18 cellular contexts compared by ENCODE assay signal in genomic region chr6:162157157-162157556, GRCh38.
DNase-seq lines count a peak whose midpoint lies in the region; ATAC-seq and TF ChIP-seq lines count a peak whose summit lies in the region.
"Had no signal": no experiment of that assay in that cellular context is flagged by ENCODE, and none has a peak within 500 bp of the region (broad histone marks: within the 10 kb centered on the region; RNA-seq: fewer than 3 reads in every experiment).

No MANE protein-coding gene starts in this region.

- ATAC-seq in left ventricle myocardium superior (peak; percentile 26), HG02763 (IDR thresholded peaks at IDR 0.05; ENCODE audit: unreplicated experiment) (peak; percentile 78)
- ATAC-seq: effector memory CD8-positive, alpha-beta T cell; mucosa of descending colon had no signal

- DNase-seq in left ventricle myocardium superior (no peak), cardiac septum (ENCODE audit: low spot score) (no peak), NOMO-1 (lab: John Stamatoyannopoulos, UW; ENCODE audit: unreplicated experiment in 2 of 2) (peak; percentile 21 to 54), spleen (no peak), erythroblast (lab: John Stamatoyannopoulos, UW) (no peak), DMS114 treated with DMSO at 0.1 percent for 48 hours (lab: John Stamatoyannopoulos, UW; ENCODE audit: unreplicated experiment) (no peak), NCI-H774 (lab: John Stamatoyannopoulos, UW) (no peak)
- DNase-seq: activated naive CD4-positive, alpha-beta T cell treated with Interleukin-2 at 50 U/mL for 16 hours; effector memory CD8-positive, alpha-beta T cell; foreskin melanocyte; HFFc6; mucosa of descending colon; NCI-H524; posterior cingulate gyrus; SHP77 treated with DMSO at 0.1 percent for 48 hours; transverse colon had no signal

- no peaks in the 10 kb centered on the region for H3K36me3 ChIP-seq in spleen
- H3K36me3 ChIP-seq: breast epithelium, transverse colon had no signal

- no peak overlapping the region for H3K27ac ChIP-seq in spleen
- H3K27ac ChIP-seq: breast epithelium, transverse colon had no signal

- no peak overlapping the region for H3K4me3 ChIP-seq in spleen
- H3K4me3 ChIP-seq: breast epithelium, mucosa of descending colon, transverse colon had no signal

- H3K9me3 ChIP-seq in spleen = peaks cover 0 to 10% (median 3%) of the 10 kb centered on the region in 8 donors
- H3K9me3 ChIP-seq: mucosa of descending colon, transverse colon had no signal

- TF ChIP-seq POLR2A in spleen (IDR thresholded peaks at IDR 0.05) (no peak), erythroblast (IDR thresholded peaks at IDR 0.05; ENCODE audit: low read length) (no peak)

- peaks cover 0 to 10% (median 2%) of the 10 kb centered on the region in 6 donors for H3K4me1 ChIP-seq in spleen
- H3K4me1 ChIP-seq: breast epithelium, transverse colon had no signal

- TF ChIP-seq CTCF in spleen (IDR thresholded peaks at IDR 0.05 in 8 of 11, conservative IDR thresholded peaks at IDR 0.05 in 3 of 11) = no peak

- 0 to 26% (median 13%) methylated on average over 1 of the region's 1 CpG for WGBS in spleen, 5 donors

- no peaks in the 10 kb centered on the region for H3K27me3 ChIP-seq in spleen (replicated peaks in 1 of 7)
- H3K27me3 ChIP-seq: breast epithelium, transverse colon had no signal

- intact Hi-C loops in left ventricle myocardium superior (cut with micrococcal nuclease) = no loop called here
- intact Hi-C loops in cardiac septum (cut with DNase I) = no loop called here
- intact Hi-C loops in spleen (cut with DNase I; ENCODE audit: low total_unique reads) = no loop called here

Comparison
In these comparisons a context has a peak if more than half of its experiments do, and no peak if none do; other contexts are left out.
1. DNase-seq: peak in NOMO-1 (2 of 2); none in left ventricle myocardium superior (single experiment), cardiac septum (single experiment), spleen (single experiment), erythroblast (0 of 2), DMS114 treated with DMSO at 0.1 percent for 48 hours (single experiment) and NCI-H774 (single experiment).